ENCODE assay signal across 22 cellular contexts in genomic region chr11:12226093-12226492, GRCh38.
DNase-seq lines count a peak whose midpoint lies in the region; ATAC-seq and TF ChIP-seq lines count a peak whose summit lies in the region.
"Had no signal": no experiment of that assay in that cellular context is flagged by ENCODE, and none has a peak within 500 bp of the region (broad histone marks: within the 10 kb centered on the region; RNA-seq: fewer than 3 reads in every experiment).

No MANE protein-coding gene starts in this region.

- peak overlapping the region; percentile 64 for H3K27ac Mint-ChIP-seq in activated naive CD4-positive, alpha-beta T cell treated with anti-CD3 and anti-CD28 coated beads, Interleukin-2, amount 10 ng/mL, durations not matched to agents 7 days and 5 days
- H3K27ac Mint-ChIP-seq in activated naive CD4-positive, alpha-beta T cell treated with anti-CD3 and anti-CD28 coated beads for 36 hours = no peak overlapping the region

- CTCF ChIA-PET in activated naive CD4-positive, alpha-beta T cell treated with anti-CD3 and anti-CD28 coated beads, Interleukin-2, amount 10 ng/mL, durations not matched to agents 7 days and 5 days (lab: Charles Lee) = interaction anchor here (3.9 kb wide), 1 partner anchor 11 kb away, joined by 38 read pairs; no protein-coding TSS in a partner anchor
- CTCF ChIA-PET in activated naive CD4-positive, alpha-beta T cell treated with anti-CD3 and anti-CD28 coated beads for 36 hours (lab: Charles Lee) = interaction anchor here (0.7 to 3.9 kb wide), 2 partner anchors 10 to 48 kb away, joined by 3 to 28 read pairs; no protein-coding TSS in a partner anchor
- CTCF ChIA-PET in RWPE1 (lab: Yijun Ruan, JAX) = no interaction called here

- no peak overlapping the region for H2AFZ ChIP-seq in smooth muscle cell (ENCODE audit: low read depth)

- intact Hi-C loops in activated naive CD4-positive, alpha-beta T cell treated with anti-CD3 and anti-CD28 coated beads for 36 hours (cut with micrococcal nuclease) = no loop called here

- H3K4me3 ChIP-seq in smooth muscle cell = no peak overlapping the region
- H3K4me3 ChIP-seq: gastrocnemius medialis, K562, pancreas had no signal

- no peaks in the 10 kb centered on the region for H3K9me3 ChIP-seq in smooth muscle cell (replicated peaks; ENCODE audit: low read depth)
- H3K9me3 ChIP-seq: gastrocnemius medialis, pancreas had no signal

- no peak overlapping the region for H3K4me2 ChIP-seq in smooth muscle cell

- no peaks in the 10 kb centered on the region for H3K9me3 Mint-ChIP-seq in activated naive CD4-positive, alpha-beta T cell treated with anti-CD3 and anti-CD28 coated beads, Interleukin-2, amount 10 ng/mL, durations not matched to agents 7 days and 5 days
- no peaks in the 10 kb centered on the region for H3K9me3 Mint-ChIP-seq in activated naive CD4-positive, alpha-beta T cell treated with anti-CD3 and anti-CD28 coated beads for 36 hours

- H3K27me3 ChIP-seq in smooth muscle cell (ENCODE audit: low read depth) = no peaks in the 10 kb centered on the region
- H3K27me3 ChIP-seq: gastrocnemius medialis, pancreas had no signal

- H3K36me3 ChIP-seq in smooth muscle cell (ENCODE audit: low read depth) = peaks cover 3% of the 10 kb centered on the region
- H3K36me3 ChIP-seq: pancreas had no signal

- ATAC-seq in HG02798 (IDR thresholded peaks at IDR 0.05; ENCODE audit: poor library complexity, unreplicated experiment) = no peak
- no peak for ATAC-seq in GM19023 (IDR thresholded peaks at IDR 0.05; ENCODE audit: unreplicated experiment)
- no peak for ATAC-seq in GM19324 (IDR thresholded peaks at IDR 0.05; ENCODE audit: low FRiP score, unreplicated experiment)
- ATAC-seq: esophagus mucosa, gastrocnemius medialis, K562, pancreas, right cardiac atrium, Right ventricle myocardium inferior had no signal

- no peaks in the 10 kb centered on the region for H3K27me3 Mint-ChIP-seq in activated naive CD4-positive, alpha-beta T cell treated with anti-CD3 and anti-CD28 coated beads, Interleukin-2, amount 10 ng/mL, durations not matched to agents 7 days and 5 days
- no peaks in the 10 kb centered on the region for H3K27me3 Mint-ChIP-seq in activated naive CD4-positive, alpha-beta T cell treated with anti-CD3 and anti-CD28 coated beads for 36 hours (ENCODE audit: low read depth)

- no peak overlapping the region for H3K9ac ChIP-seq in smooth muscle cell (ENCODE audit: low read depth)

- peaks cover 48% of the 10 kb centered on the region for H3K4me1 Mint-ChIP-seq in activated naive CD4-positive, alpha-beta T cell treated with anti-CD3 and anti-CD28 coated beads, Interleukin-2, amount 10 ng/mL, durations not matched to agents 7 days and 5 days
- peaks cover 31% of the 10 kb centered on the region for H3K4me1 Mint-ChIP-seq in activated naive CD4-positive, alpha-beta T cell treated with anti-CD3 and anti-CD28 coated beads for 36 hours (ENCODE audit: low read depth)

- no peak for DNase-seq in activated naive CD4-positive, alpha-beta T cell treated with anti-CD3 and anti-CD28 coated beads, Interleukin-2, amount 10 ng/mL, durations not matched to agents 7 days and 5 days
- DNase-seq in activated naive CD4-positive, alpha-beta T cell treated with anti-CD3 and anti-CD28 coated beads for 36 hours = no peak
- DNase-seq in RWPE1 (ENCODE audit: low spot score) (no peak), cerebellar cortex (ENCODE audit: low spot score) (peak; percentile 57), smooth muscle cell (lab: John Stamatoyannopoulos, UW; ENCODE audit: unreplicated experiment) (no peak)
- DNase-seq: cerebellar nuclear complex; effector CD4-positive, alpha-beta T cell; gastrocnemius medialis; kidney glomerular epithelial cell; mammary epithelial cell; NCI-H146; NCI-H2171 treated with DMSO at 0.1 percent for 48 hours; NCI-H526; pancreas; right cardiac atrium; SW 1271 had no signal

- TF ChIP-seq CTCF in RWPE1 (conservative IDR thresholded peaks at IDR 0.05; ENCODE audit: low read depth) (no peak), smooth muscle cell (IDR thresholded peaks at IDR 0.05; ENCODE audit: borderline replicate concordance, insufficient read depth, poor library complexity, severe bottlenecking) (no peak)

- H3F3A ChIP-seq in smooth muscle cell (ENCODE audit: low read depth) = peaks cover 13% of the 10 kb centered on the region

- H3K27ac ChIP-seq in RWPE1 = 0 out of 2 replicates have a peak overlapping the region, but pooled peaks have one; percentile 7
- peak overlapping the region; percentile 4 for H3K27ac ChIP-seq in smooth muscle cell (ENCODE audit: low read depth)
- H3K27ac ChIP-seq: gastrocnemius medialis, pancreas had no signal

- H4K20me1 ChIP-seq in smooth muscle cell (ENCODE audit: low read depth) = no peaks in the 10 kb centered on the region

- WGBS in smooth muscle cell (ENCODE audit: low lambda C conversion rate) = over 99% methylated on average over 8 of the region's 8 CpGs

- H3K4me3 Mint-ChIP-seq in activated naive CD4-positive, alpha-beta T cell treated with anti-CD3 and anti-CD28 coated beads, Interleukin-2, amount 10 ng/mL, durations not matched to agents 7 days and 5 days = no peak overlapping the region
- H3K4me3 Mint-ChIP-seq in activated naive CD4-positive, alpha-beta T cell treated with anti-CD3 and anti-CD28 coated beads for 36 hours = no peak overlapping the region

- H3K79me2 ChIP-seq in smooth muscle cell (ENCODE audit: low read depth) = no peaks in the 10 kb centered on the region

- peaks cover 25% of the 10 kb centered on the region for H3K36me3 Mint-ChIP-seq in activated naive CD4-positive, alpha-beta T cell treated with anti-CD3 and anti-CD28 coated beads, Interleukin-2, amount 10 ng/mL, durations not matched to agents 7 days and 5 days
- H3K36me3 Mint-ChIP-seq in activated naive CD4-positive, alpha-beta T cell treated with anti-CD3 and anti-CD28 coated beads for 36 hours (ENCODE audit: low read depth) = peaks cover 28% of the 10 kb centered on the region

- no peaks in the 10 kb centered on the region for H3K4me1 ChIP-seq in smooth muscle cell (ENCODE audit: low read depth)

- POLR2A ChIA-PET in RWPE1 (lab: Yijun Ruan, JAX; ENCODE audit: low non-redundant PET) = no interaction called here
